Comparison of ENCODE assay signal across 15 cellular contexts in genomic region chr1:172351347-172351746, GRCh38.
DNase-seq lines count a peak whose midpoint lies in the region; ATAC-seq, FAIRE-seq and TF ChIP-seq lines count a peak whose summit lies in the region.
"Had no signal": no experiment of that assay in that cellular context is flagged by ENCODE, and none has a peak within 500 bp of the region (broad histone marks: within the 10 kb centered on the region; RNA-seq: fewer than 3 reads in every experiment).

No MANE protein-coding gene starts in this region.

- CTCF ChIA-PET in A673 (lab: Charles Lee) = no interaction called here
- CTCF ChIA-PET in IMR-90 (lab: Yijun Ruan, JAX) = no interaction called here
- CTCF ChIA-PET in GM12878 (lab: Yijun Ruan, JAX) = interaction anchor here (1.0 to 1.3 kb wide), 2 partner anchors 16 to 48 kb away, joined by 3 to 5 read pairs; no protein-coding TSS in a partner anchor

- H3K4me2 ChIP-seq in IMR-90 (ENCODE audit: low read depth, low read length) = no peak overlapping the region
- H3K4me2 ChIP-seq in GM12878 (ENCODE audit: control insufficient read depth, insufficient read depth) = no peak overlapping the region

- H3K27me3 ChIP-seq in A673 (replicated peaks; ENCODE audit: insufficient read depth, low read depth, low read length, poor library complexity) (no peaks in the 10 kb centered on the region), IMR-90 (ENCODE audit: control insufficient read depth, insufficient read depth, low read length) (no peaks in the 10 kb centered on the region), GM12878 (replicated peaks in 1 of 2; ENCODE audit: control insufficient read depth in 2 of 2, insufficient read depth in 2 of 2, low read length in 1 of 2) (no peaks in the 10 kb centered on the region), left lung (no peaks in the 10 kb centered on the region)

- TF ChIP-seq POLR2A in IMR-90 (IDR thresholded peaks at IDR 0.05; ENCODE audit: low read depth, low read length) = no peak
- TF ChIP-seq POLR2A in GM12878 (IDR thresholded peaks at IDR 0.05; ENCODE audit: low read depth, low read length) = no peak

- in situ Hi-C loops in IMR-90 (cut with MboI; ENCODE audit: low sequenced_read_pairs) = no loop called here
- in situ Hi-C loops in GM12878 (cut with MboI) = no loop called here

- RAD21 ChIA-PET in GM12878 (lab: Charles Lee; ENCODE audit: unreplicated experiment) = interaction anchor here (1.6 to 13.2 kb wide), 4 partner anchors 10 to 44 kb away, joined by 3 to 407 read pairs (median 200); no protein-coding TSS in a partner anchor

- dilution Hi-C loops in IMR-90 (cut with HindIII; ENCODE audit: low sequenced_read_pairs, unreplicated experiment) = no loop called here

- H2AK5ac ChIP-seq in IMR-90 (ENCODE audit: low read depth, low read length) = no peak overlapping the region

- H3K23ac ChIP-seq in IMR-90 (ENCODE audit: low read depth, low read length) = no peak overlapping the region

- H3K9me3 ChIP-seq in A673 (ENCODE audit: low read depth, low read length, poor library complexity, severe bottlenecking) = peaks cover 16% of the 10 kb centered on the region
- H3K9me3 ChIP-seq in IMR-90 (ENCODE audit: control insufficient read depth, insufficient read depth, low read length) = no peaks in the 10 kb centered on the region; the same call in 1 of the 2 replicates
- H3K9me3 ChIP-seq in GM12878 (replicated peaks; ENCODE audit: control insufficient read depth, insufficient read depth, low read length) = peaks cover 21% of the 10 kb centered on the region
- peaks cover 0 to 14% of the 10 kb centered on the region in 2 donors for H3K9me3 ChIP-seq in left lung
- H3K9me3 ChIP-seq: HAP-1 had no signal

- peaks cover 4 to 18% (median 7%) of the 10 kb centered on the region in 4 donors for H3K4me1 Mint-ChIP-seq in naive thymus-derived CD8-positive, alpha-beta T cell

- TF ChIP-seq CTCF in A673 (conservative IDR thresholded peaks at IDR 0.05; ENCODE audit: low read depth, low read length) = no peak
- no peak for TF ChIP-seq CTCF in IMR-90 (conservative IDR thresholded peaks at IDR 0.05; ENCODE audit: low read depth, low read length)
- no peak for TF ChIP-seq CTCF in GM12878 (IDR thresholded peaks at IDR 0.05 in 2 of 3, conservative IDR thresholded peaks at IDR 0.05 in 1 of 3; ENCODE audit: control insufficient read depth in 2 of 3, extremely low read depth in 1 of 3, insufficient read depth in 1 of 3, low read depth in 3 of 3, low read length in 3 of 3)
- no peak for TF ChIP-seq CTCF in left lung (IDR thresholded peaks at IDR 0.05)

- FAIRE-seq in GM12878 (lab: Jason Lieb, UNC) = peak; percentile 66

- no peak overlapping the region for H4K8ac ChIP-seq in IMR-90 (ENCODE audit: low read depth in 2 of 2, low read length in 2 of 2)

- H3K4me3 Mint-ChIP-seq in naive thymus-derived CD8-positive, alpha-beta T cell = no peak overlapping the region

- no peaks in the 10 kb centered on the region for H3K27me3 Mint-ChIP-seq in naive thymus-derived CD8-positive, alpha-beta T cell

- POLR2A ChIA-PET in A673 (lab: Charles Lee; ENCODE audit: low non-redundant PET) = no interaction called here
- POLR2A ChIA-PET in IMR-90 (lab: Charles Lee; ENCODE audit: unreplicated experiment) = no interaction called here
- POLR2A ChIA-PET in GM12878 (lab: Charles Lee) = interaction anchor here (1.1 to 2.6 kb wide), 2 partner anchors 11 to 29 kb away, joined by 4 to 7 read pairs; no protein-coding TSS in a partner anchor
- POLR2A ChIA-PET in naive thymus-derived CD8-positive, alpha-beta T cell (lab: Charles Lee) = no interaction called here

- H3K36me3 Mint-ChIP-seq in naive thymus-derived CD8-positive, alpha-beta T cell = peaks cover 0 to 9% (median 6%) of the 10 kb centered on the region in 3 donors

- DNase-seq in A673 (ENCODE audit: low spot score) = peak; percentile 43
- DNase-seq in IMR-90 = peak; percentile 43
- no peak for DNase-seq in GM12878 (ENCODE audit: low read depth, low spot score)
- no peak for DNase-seq in left lung
- DNase-seq in naive thymus-derived CD8-positive, alpha-beta T cell = no peak
- no peak for DNase-seq in stimulated activated CD4-positive, alpha-beta T cell treated with anti-CD3 and anti-CD28 coated beads, Interleukin-4, amount 100 ng/mL, for 1 hour
- DNase-seq: activated T-cell treated with anti-CD3 and anti-CD28 coated beads, Interleukin-2, amount 50 U/mL, for 48 hours; AML-193; DMS79 treated with DMSO at 0.1 percent for 48 hours; effector CD4-positive, alpha-beta T cell; NCI-H146; NCI-H82 had no signal

- H3K9ac ChIP-seq in IMR-90 (ENCODE audit: low read depth, low read length) (no peak overlapping the region), GM12878 (ENCODE audit: control insufficient read depth, insufficient read depth, low read length) (no peak overlapping the region)

- ATAC-seq in IMR-90 (ENCODE audit: low read depth) = peak; percentile 73
- no peak for ATAC-seq in GM12878
- ATAC-seq in left lung = peak; percentile 22
- ATAC-seq in naive thymus-derived CD8-positive, alpha-beta T cell = no peak
- ATAC-seq in GM18498 (IDR thresholded peaks at IDR 0.05; ENCODE audit: unreplicated experiment) = no peak
- no peak for ATAC-seq in HG02970 (IDR thresholded peaks at IDR 0.05; ENCODE audit: low FRiP score, unreplicated experiment)

- no peak overlapping the region for H2BK120ac ChIP-seq in IMR-90 (ENCODE audit: low read depth, low read length)

- no peak overlapping the region for H2BK15ac ChIP-seq in IMR-90 (ENCODE audit: low read depth, low read length)

- peaks cover 40% of the 10 kb centered on the region for H3K4me1 ChIP-seq in A673 (ENCODE audit: insufficient read depth, low read length, poor library complexity, severe bottlenecking)
- peaks cover 7% of the 10 kb centered on the region for H3K4me1 ChIP-seq in IMR-90 (ENCODE audit: control insufficient read depth, insufficient read depth, low read length)
- H3K4me1 ChIP-seq in GM12878 (ENCODE audit: control insufficient read depth, insufficient read depth, low read length) = peaks cover 3% of the 10 kb centered on the region
- H3K4me1 ChIP-seq in left lung = peaks cover 0 to 13% of the 10 kb centered on the region in 2 donors

- H3K36me3 ChIP-seq in A673 (ENCODE audit: insufficient read depth, low read length, poor library complexity, severe bottlenecking) (no peaks in the 10 kb centered on the region), IMR-90 (ENCODE audit: control insufficient read depth, insufficient read depth, low read length) (no peaks in the 10 kb centered on the region), GM12878 (ENCODE audit: control insufficient read depth in 2 of 2, insufficient read depth in 2 of 2, low read length in 1 of 2) (no peaks in the 10 kb centered on the region), left lung (no peaks in the 10 kb centered on the region)
- H3K36me3 ChIP-seq: HAP-1 had no signal

- H2BK20ac ChIP-seq in IMR-90 (ENCODE audit: low read depth, low read length) = no peak overlapping the region

- no peak overlapping the region for H3K4ac ChIP-seq in IMR-90 (ENCODE audit: low read depth, low read length)

- H4K5ac ChIP-seq in IMR-90 (ENCODE audit: low read depth, low read length) = no peak overlapping the region

- no peak overlapping the region for H3K56ac ChIP-seq in IMR-90 (ENCODE audit: extremely low read depth, insufficient read depth, low read length)

- no peaks in the 10 kb centered on the region for H4K20me1 ChIP-seq in IMR-90 (ENCODE audit: insufficient read depth, low read length)
- H4K20me1 ChIP-seq in GM12878 (ENCODE audit: control insufficient read depth, insufficient read depth) = no peaks in the 10 kb centered on the region

- no peaks in the 10 kb centered on the region for H3K79me2 ChIP-seq in GM12878 (ENCODE audit: control insufficient read depth, insufficient read depth, low read length)

- SMC1A ChIA-PET in GM12878 (lab: Charles Lee; ENCODE audit: uncharacterized antibody, unreplicated experiment) = interaction anchor here (1.2 to 15.3 kb wide), 6 partner anchors 9 to 173 kb away, joined by 3 to 489 read pairs (median 174); no protein-coding TSS in a partner anchor

- no peak overlapping the region for H2AK9ac ChIP-seq in IMR-90 (replicated peaks; ENCODE audit: low read depth, low read length, poor library complexity)

- H3K9me3 Mint-ChIP-seq in naive thymus-derived CD8-positive, alpha-beta T cell = peaks cover 3 to 22% (median 12%) of the 10 kb centered on the region in 9 donors

- no peak overlapping the region for H4K91ac ChIP-seq in IMR-90 (ENCODE audit: insufficient read depth, low read depth, low read length)

- H3K79me1 ChIP-seq in IMR-90 (ENCODE audit: low read depth in 1 of 2, low read length in 2 of 2) = no peaks in the 10 kb centered on the region

- H3K4me3 ChIP-seq in A673 (ENCODE audit: low read depth, low read length, poor library complexity, severe bottlenecking) = no peak overlapping the region
- no peak overlapping the region for H3K4me3 ChIP-seq in IMR-90 (ENCODE audit: insufficient read depth, low read depth, low read length)
- no peak overlapping the region for H3K4me3 ChIP-seq in GM12878
- no peak overlapping the region for H3K4me3 ChIP-seq in left lung
- H3K4me3 ChIP-seq: HAP-1 had no signal

- TF ChIP-seq RAD21 in IMR-90 (IDR thresholded peaks at IDR 0.05; ENCODE audit: low read length) (no peak), GM12878 (IDR thresholded peaks at IDR 0.05; ENCODE audit: insufficient read depth, low read depth, low read length) (no peak)

- no peak overlapping the region for H3K18ac ChIP-seq in IMR-90 (ENCODE audit: low read depth, low read length)

- no peak overlapping the region for H3K27ac Mint-ChIP-seq in naive thymus-derived CD8-positive, alpha-beta T cell

- no peak for TF ChIP-seq EP300 in GM12878 (IDR thresholded peaks at IDR 0.05; ENCODE audit: borderline replicate concordance in 1 of 2, control insufficient read depth in 1 of 2, low read depth in 2 of 2, low read length in 2 of 2)

- H2BK5ac ChIP-seq in IMR-90 (ENCODE audit: low read depth, low read length, poor library complexity, severe bottlenecking) = no peak overlapping the region

- H3K14ac ChIP-seq in IMR-90 (replicated peaks; ENCODE audit: low read depth, low read length) = no peak overlapping the region

- H2AFZ ChIP-seq in IMR-90 (replicated peaks; ENCODE audit: low read length, poor library complexity) (no peak overlapping the region), GM12878 (ENCODE audit: control insufficient read depth, low read depth, low read length) (no peak overlapping the region)

- BruUV-seq in A673 (replicated peaks; lab: Mats Ljungman, UMichigan) = no TSS peak
- BruUV-seq in IMR-90 (replicated peaks; lab: Mats Ljungman, UMichigan) = no TSS peak
- no TSS peak for BruUV-seq in GM12878 (replicated peaks; lab: Mats Ljungman, UMichigan)

- 0 out of 2 replicates have a peak, but pooled peaks cover 2% of the 10 kb centered on the region for H3K9me1 ChIP-seq in IMR-90 (ENCODE audit: insufficient read depth, low read length)

- intact Hi-C loops in A673 (cut with micrococcal nuclease; ENCODE audit: unreplicated experiment) (no loop called here), IMR-90 (cut with micrococcal nuclease) (no loop called here), GM12878 (cut with micrococcal nuclease; ENCODE audit: unreplicated experiment) (loop anchor here (10.0 kb wide), 1 partner anchor 747 kb away; no protein-coding TSS in a partner anchor), left lung (cut with DNase I) (no loop called here)

- H3K27ac ChIP-seq in A673 (ENCODE audit: low read depth, low read length, poor library complexity, severe bottlenecking) = peak overlapping the region; percentile 8
- H3K27ac ChIP-seq in IMR-90 (ENCODE audit: insufficient read depth, low read length) = no peak overlapping the region
- no peak overlapping the region for H3K27ac ChIP-seq in GM12878 (ENCODE audit: control insufficient read depth, insufficient read depth)
- peak overlapping the region in 1 of 2 donors; percentile 45 for H3K27ac ChIP-seq in left lung

Comparison
In these comparisons a context has a peak if more than half of its experiments do, and no peak if none do; other contexts are left out.
1. DNase-seq: peak in A673 (single experiment) and IMR-90 (single experiment); none in GM12878 (single experiment), left lung (0 of 2), naive thymus-derived CD8-positive, alpha-beta T cell (0 of 10) and stimulated activated CD4-positive, alpha-beta T cell treated with anti-CD3 and anti-CD28 coated beads, Interleukin-4, amount 100 ng/mL, for 1 hour (single experiment).
2. ATAC-seq: peak in IMR-90 (single experiment) and left lung (single experiment); none in GM12878 (single experiment), naive thymus-derived CD8-positive, alpha-beta T cell (0 of 2), GM18498 (single experiment) and HG02970 (single experiment).